In the genomic region with DNA sequence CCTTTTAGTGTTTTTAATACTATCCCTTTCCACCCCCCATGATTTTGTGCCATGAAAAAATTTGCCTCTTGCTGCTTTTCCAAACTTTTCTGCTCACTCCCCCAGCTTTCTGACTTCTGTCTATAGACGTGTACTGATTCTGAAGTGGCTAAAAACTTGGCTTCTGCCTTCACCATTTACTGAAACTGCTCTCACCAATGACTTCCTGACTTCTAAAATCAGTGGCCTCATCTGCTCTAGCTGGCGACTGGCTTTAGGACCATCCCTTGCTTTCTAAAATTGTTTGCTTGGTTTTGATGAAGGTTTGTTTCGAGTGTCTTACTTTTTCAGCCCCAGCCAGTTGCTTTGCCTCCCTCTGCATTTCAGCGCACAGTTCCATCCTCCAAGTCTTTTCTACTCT, we compare ENCODE assay signal across 9 cellular contexts.
"Had no signal": no experiment of that assay in that cellular context is flagged by ENCODE, and none has a peak within 500 bp of the region (broad histone marks: within the 10 kb centered on the region; RNA-seq: fewer than 3 reads in every experiment).

No MANE protein-coding gene starts in this region.

- FAIRE-seq: H54 had no signal

- H3K4me1 ChIP-seq: HAP-1 had no signal

- H3K9me3 Mint-ChIP-seq: H9, HFFc6 had no signal

- ATAC-seq: HCT116 had no signal

- H3K27ac ChIP-seq: GM23248 had no signal

- H3K36me3 ChIP-seq: HAP-1 had no signal

- H3K9ac ChIP-seq: GM23248 had no signal

- DNase-seq: GM23248, GOT3, H7, H9, HCEC 1CT, HFFc6 had no signal

- H3K9me3 ChIP-seq: HAP-1 had no signal

- H3K4me3 ChIP-seq: GM23248, HAP-1 had no signal

- H3K27ac Mint-ChIP-seq: H9, HFFc6 had no signal

- H3K4me3 Mint-ChIP-seq: H9, HFFc6 had no signal

- H2AFZ ChIP-seq: GM23248 had no signal
